36 cellular contexts compared by ENCODE assay signal in the genomic region with DNA sequence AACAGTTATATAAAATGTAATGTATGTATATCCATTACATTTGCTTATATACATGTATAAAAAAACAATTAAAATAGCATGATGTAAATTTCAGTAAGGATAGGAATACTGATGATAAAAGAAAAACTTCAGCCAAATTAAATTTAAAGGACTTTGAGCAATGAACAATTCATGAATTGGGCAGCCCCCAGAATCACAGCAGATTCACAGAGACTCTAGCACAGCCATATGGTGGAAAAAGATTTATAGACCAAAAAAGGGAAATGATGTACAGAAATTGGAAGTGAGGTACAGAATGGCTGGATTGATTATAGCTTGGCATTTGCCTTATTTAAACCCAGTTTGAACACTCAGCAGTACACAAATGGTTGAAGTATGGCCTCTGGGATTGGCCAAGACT. TPM values are rescaled to one million over a fixed set of nuclear protein-coding genes. Genes with fewer than 3 reads are reported as not detected.
DNase-seq lines count a peak whose midpoint lies in the region; FAIRE-seq and TF ChIP-seq lines count a peak whose summit lies in the region.
"Had no signal": no experiment of that assay in that cellular context is flagged by ENCODE, and none has a peak within 500 bp of the region (broad histone marks: within the 10 kb centered on the region; RNA-seq: fewer than 3 reads in every experiment).

No MANE protein-coding gene starts in this region.

- H3K36me3 ChIP-seq in HEK293 (ENCODE audit: control insufficient read depth in 2 of 2, insufficient read depth in 1 of 2, low read length in 2 of 2) (peaks cover 0 to 51% of the 10 kb centered on the region in 2 experiments; a peak in 1 of 3 replicates), small intestine (ENCODE audit: control insufficient read depth in 2 of 2, insufficient read depth in 2 of 2, low read length in 2 of 2) (no peaks in the 10 kb centered on the region)
- H3K36me3 ChIP-seq in effector memory CD4-positive, alpha-beta T cell (ENCODE audit: control insufficient read depth, insufficient read depth, low read length), result no peaks in the 10 kb centered on the region
- H3K36me3 ChIP-seq: BE2C had no signal

- no peak for DNase-seq in small intestine
- DNase-seq in central memory CD4-positive, alpha-beta T cell, result no peak
- DNase-seq in effector memory CD4-positive, alpha-beta T cell, result no peak
- DNase-seq in activated naive CD8-positive, alpha-beta T cell treated with anti-CD3 and anti-CD28 coated beads for 36 hours, result no peak
- DNase-seq: 8988T; ACHN; AML-193; BE2C; C1 segment of cervical spinal cord; Caco-2; Calu3; CD4-positive, alpha-beta memory T cell; CD4-positive, alpha-beta T cell; CD4-positive, CD25-positive, alpha-beta regulatory T cell; CD8-positive, alpha-beta memory T cell; CD8-positive, alpha-beta T cell; COR-L47; DMS 273 treated with DMSO at 0.1 percent for 48 hours; DMS153; DMS53; DMS79; DMS79 treated with DMSO at 0.1 percent for 48 hours; DND-41; EL had no signal

- peaks cover 9% of the 10 kb centered on the region for H3K4me1 Mint-ChIP-seq in activated naive CD8-positive, alpha-beta T cell treated with anti-CD3 and anti-CD28 coated beads for 36 hours

- CTCF ChIA-PET in HEK293 (lab: Yijun Ruan, JAX), result interaction anchor here (0.6 to 2.8 kb wide), 6 partner anchors 16 to 432 kb away, joined by 3 to 12 read pairs (median 3); no protein-coding TSS in a partner anchor

- no peak overlapping the region for H3K4me3 ChIP-seq in HEK293 (ENCODE audit: low read depth, low read length)
- no peak overlapping the region for H3K4me3 ChIP-seq in small intestine (ENCODE audit: low read depth in 1 of 2, low read length in 2 of 2)
- H3K4me3 ChIP-seq in effector memory CD4-positive, alpha-beta T cell (ENCODE audit: insufficient read depth, low read depth, low read length, poor library complexity, severe bottlenecking), result no peak overlapping the region
- H3K4me3 ChIP-seq: A549; BLaER1; BLaER1 treated with 17β-estradiol and CSF1 and Interleukin-3, amounts not matched to agents 10 nM and 100 nM had no signal

- POLR2A ChIA-PET in HEK293 (lab: Yijun Ruan, JAX), result no interaction called here

- FAIRE-seq in colon (lab: Jason Lieb, UNC) (peak; percentile 28), small intestine (lab: Jason Lieb, UNC) (peak; percentile 19)
- FAIRE-seq: A204.1, A549, D721Med had no signal

- no peaks in the 10 kb centered on the region for H3K4me1 ChIP-seq in HEK293 (ENCODE audit: control insufficient read depth, insufficient read depth, low read length)
- H3K4me1 ChIP-seq in small intestine (ENCODE audit: control insufficient read depth in 2 of 2, insufficient read depth in 1 of 2, low read depth in 1 of 2, low read length in 1 of 2), result no peaks in the 10 kb centered on the region
- H3K4me1 ChIP-seq in effector memory CD4-positive, alpha-beta T cell (ENCODE audit: control insufficient read depth, insufficient read depth, low read length, poor library complexity, severe bottlenecking), result no peaks in the 10 kb centered on the region
- H3K4me1 ChIP-seq: A549, BE2C, BLaER1, Caco-2 had no signal

- no peak overlapping the region for H3K27ac Mint-ChIP-seq in activated naive CD8-positive, alpha-beta T cell treated with anti-CD3 and anti-CD28 coated beads for 36 hours
- H3K27ac Mint-ChIP-seq: B cell; CD14-positive monocyte; CD4-positive, alpha-beta memory T cell; CD4-positive, alpha-beta T cell; CD4-positive, CD25-positive, alpha-beta regulatory T cell; CD8-positive, alpha-beta memory T cell; CD8-positive, alpha-beta T cell had no signal

- peaks cover 12% of the 10 kb centered on the region for H3K36me3 Mint-ChIP-seq in activated naive CD8-positive, alpha-beta T cell treated with anti-CD3 and anti-CD28 coated beads for 36 hours

- no peaks in the 10 kb centered on the region for H3K9me3 Mint-ChIP-seq in activated naive CD8-positive, alpha-beta T cell treated with anti-CD3 and anti-CD28 coated beads for 36 hours
- H3K9me3 Mint-ChIP-seq: CD4-positive, alpha-beta memory T cell; CD4-positive, alpha-beta T cell; CD4-positive, CD25-positive, alpha-beta regulatory T cell; CD8-positive, alpha-beta memory T cell; CD8-positive, alpha-beta T cell had no signal

- H3K27ac ChIP-seq in HEK293 (ENCODE audit: extremely low read depth, low read depth, low read length), result no peak overlapping the region
- H3K27ac ChIP-seq in small intestine (ENCODE audit: low read depth in 1 of 2, low read length in 1 of 2), result no peak overlapping the region
- no peak overlapping the region for H3K27ac ChIP-seq in effector memory CD4-positive, alpha-beta T cell (ENCODE audit: insufficient read depth, low read length, poor library complexity, severe bottlenecking)
- H3K27ac ChIP-seq: 22Rv1; A549; BLaER1; BLaER1 treated with 17β-estradiol and CSF1 and Interleukin-3, amounts not matched to agents 10 nM and 100 nM; C4-2B had no signal

- TF ChIP-seq CTCF in HEK293 (tag by site-specific recombination; IDR thresholded peaks at IDR 0.05), result no peak

- peaks cover 0 to 3% of the 10 kb centered on the region in 2 donors for H3K27me3 ChIP-seq in small intestine (ENCODE audit: control insufficient read depth in 2 of 2, insufficient read depth in 2 of 2, low read length in 2 of 2)
- H3K27me3 ChIP-seq in effector memory CD4-positive, alpha-beta T cell (replicated peaks; ENCODE audit: control insufficient read depth, insufficient read depth, low read length, poor library complexity, severe bottlenecking), result no peaks in the 10 kb centered on the region
- H3K27me3 ChIP-seq: BE2C; BLaER1; BLaER1 treated with 17β-estradiol and CSF1 and Interleukin-3, amounts not matched to agents 10 nM and 100 nM had no signal

- no peak overlapping the region for H3K4me3 Mint-ChIP-seq in activated naive CD8-positive, alpha-beta T cell treated with anti-CD3 and anti-CD28 coated beads for 36 hours
- H3K4me3 Mint-ChIP-seq: B cell; CD14-positive monocyte; CD4-positive, alpha-beta memory T cell; CD4-positive, alpha-beta T cell; CD4-positive, CD25-positive, alpha-beta regulatory T cell; CD8-positive, alpha-beta memory T cell; CD8-positive, alpha-beta T cell had no signal

- no peaks in the 10 kb centered on the region for H3K27me3 Mint-ChIP-seq in activated naive CD8-positive, alpha-beta T cell treated with anti-CD3 and anti-CD28 coated beads for 36 hours
- H3K27me3 Mint-ChIP-seq: B cell; CD4-positive, alpha-beta memory T cell; CD4-positive, alpha-beta T cell; CD4-positive, CD25-positive, alpha-beta regulatory T cell had no signal

- H3K9me3 ChIP-seq in HEK293 (ENCODE audit: control insufficient read depth, insufficient read depth, low read depth, low read length) (no peaks in the 10 kb centered on the region), small intestine (ENCODE audit: control insufficient read depth, low read depth) (no peaks in the 10 kb centered on the region)
- no peaks in the 10 kb centered on the region for H3K9me3 ChIP-seq in effector memory CD4-positive, alpha-beta T cell (ENCODE audit: control insufficient read depth, low read length)
- H3K9me3 ChIP-seq: A549, BE2C, Caco-2 had no signal

TF ChIP-seq in HEK293, 187 proteins besides CTCF, POLR2A, EP300 and RAD21:
- TF ChIP-seq BCL11A (tag by site-specific recombination; IDR thresholded peaks at IDR 0.05; ENCODE audit: low read depth) (no peak), ZFP3 (tag by site-specific recombination; IDR thresholded peaks at IDR 0.05; ENCODE audit: low read depth) (no peak), ZNF549 (tag by site-specific recombination; IDR thresholded peaks at IDR 0.05) (peak; percentile 93)
TF ChIP-seq in HEK293: peak in this region for 1.

RNA-seq across cellular contexts. Expression of gene RAB40AL, which starts 34.7 kb away (rescaled TPM):
- polyA plus RNA-seq in small intestine, result under 1 TPM in 1 of 3 donors, not detected in 2; 0.06 TPM
- total RNA-seq in activated naive CD8-positive, alpha-beta T cell treated with anti-CD3 and anti-CD28 coated beads for 36 hours, result under 1 TPM in 1 of 2 experiments, not detected in 1; 0.21 TPM
- total RNA-seq: A172; CD4-positive, alpha-beta T cell; CD4-positive, CD25-positive, alpha-beta regulatory T cell had no signal
- polyA plus RNA-seq: CD14-positive monocyte; CD4-positive, alpha-beta memory T cell; CD4-positive, CD25-positive, alpha-beta regulatory T cell; CD8-positive, alpha-beta memory T cell had no signal
